23 cellular contexts compared by ENCODE assay signal in the genomic region with DNA sequence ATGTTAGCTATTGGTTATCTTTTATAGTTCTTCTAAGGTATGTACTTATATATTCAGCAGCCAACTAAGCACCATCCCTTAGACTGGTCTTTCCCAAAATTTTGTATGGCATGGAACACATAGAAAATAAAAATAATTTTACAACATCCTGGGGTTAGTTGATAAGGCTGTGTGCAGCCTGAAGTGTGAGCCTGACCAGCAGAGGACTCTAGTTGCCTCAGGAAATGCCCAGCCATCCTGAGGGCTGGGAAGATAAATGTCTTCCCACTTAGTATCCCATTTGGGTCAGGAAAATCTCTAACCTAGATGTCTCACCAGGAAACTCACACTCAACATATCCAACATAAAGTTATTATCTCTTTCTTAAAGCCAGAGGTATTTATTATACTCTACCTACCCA.
"Had no signal": no experiment of that assay in that cellular context is flagged by ENCODE, and none has a peak within 500 bp of the region (broad histone marks: within the 10 kb centered on the region; RNA-seq: fewer than 3 reads in every experiment).

No MANE protein-coding gene starts in this region.

- DNase-seq: IMR-90; Karpas-422; KG1; MG63; NCI-H1092; NCI-H1105 treated with DMSO at 0.1 percent for 48 hours; NCI-H1417 treated with DMSO at 0.1 percent for 48 hours; NCI-H1694; NCI-H187 treated with DMSO at 0.1 percent for 48 hours; NCI-H2029 treated with DMSO at 0.1 percent for 48 hours; NCI-H2107; NCI-H2227 treated with DMSO at 0.1 percent for 48 hours; NCI-H524; NCI-H526 treated with DMSO at 0.1 percent for 48 hours; NK-92 treated with Interleukin-12 subunit alpha and Interleukin-12 subunit beta, amount 100 ng/mL, for 24 hours; PC-3; SHP77; T-helper 1 cell; T-helper 17 cell had no signal

- H3K9me3 ChIP-seq: MG63 had no signal

- ATAC-seq: HepG2, Panc1, PC-3, SK-N-SH treated with all-trans-retinoic acid at 6 μM for 48 hours, T-helper 17 cell had no signal

- H3K27me3 ChIP-seq: MG63 had no signal

- H3K36me3 ChIP-seq: MG63 had no signal

- H3K27ac ChIP-seq: RWPE1 had no signal

- H3K4me3 ChIP-seq: MG63 had no signal

- FAIRE-seq: HepG2 had no signal
